ENCODE assay signal across 21 cellular contexts in genomic region chr5:84796399-84796798, GRCh38.
DNase-seq lines count a peak whose midpoint lies in the region; ATAC-seq, FAIRE-seq and TF ChIP-seq lines count a peak whose summit lies in the region.
"Had no signal": no experiment of that assay in that cellular context is flagged by ENCODE, and none has a peak within 500 bp of the region (broad histone marks: within the 10 kb centered on the region; RNA-seq: fewer than 3 reads in every experiment).

No MANE protein-coding gene starts in this region.

- peak overlapping the region; percentile 16 for H3K27ac Mint-ChIP-seq in nephron progenitor cell
- H3K27ac Mint-ChIP-seq in activated naive CD4-positive, alpha-beta T cell treated with anti-CD3 and anti-CD28 coated beads for 36 hours, result no peak overlapping the region
- H3K27ac Mint-ChIP-seq: B cell; CD4-positive, alpha-beta T cell; CD8-positive, alpha-beta T cell had no signal

- no peak for TF ChIP-seq CTCF in A549 (IDR thresholded peaks at IDR 0.05)
- TF ChIP-seq CTCF in IMR-90 (conservative IDR thresholded peaks at IDR 0.05; ENCODE audit: low read depth, low read length), result no peak
- no peak for TF ChIP-seq CTCF in nephron progenitor cell (IDR thresholded peaks at IDR 0.05)

- H3K9me1 ChIP-seq in IMR-90 (ENCODE audit: insufficient read depth, low read length), result no peaks in the 10 kb centered on the region

- H3K23ac ChIP-seq in IMR-90 (ENCODE audit: low read depth, low read length), result no peak overlapping the region

- H3K56ac ChIP-seq in IMR-90 (ENCODE audit: extremely low read depth, insufficient read depth, low read length), result no peak overlapping the region

- H2BK20ac ChIP-seq in IMR-90 (ENCODE audit: low read depth, low read length), result no peak overlapping the region

- H4K91ac ChIP-seq in IMR-90 (ENCODE audit: insufficient read depth, low read depth, low read length), result no peak overlapping the region

- H4K20me1 ChIP-seq in IMR-90 (ENCODE audit: insufficient read depth, low read length), result no peaks in the 10 kb centered on the region
- H4K20me1 ChIP-seq: BLaER1 treated with 17β-estradiol and CSF1 and Interleukin-3, amounts not matched to agents 10 nM and 100 nM had no signal

- ATAC-seq in A549, result no peak
- ATAC-seq in IMR-90 (ENCODE audit: low read depth), result no peak
- ATAC-seq: CD8-positive, alpha-beta T cell had no signal

- no peak for TF ChIP-seq RAD21 in A549 (conservative IDR thresholded peaks at IDR 0.05 in 1 of 2, IDR thresholded peaks at IDR 0.05 in 1 of 2)
- no peak for TF ChIP-seq RAD21 in IMR-90 (IDR thresholded peaks at IDR 0.05; ENCODE audit: low read length)

- TF ChIP-seq EP300 in A549 (IDR thresholded peaks at IDR 0.05), result no peak

- intact Hi-C loops in IMR-90 (cut with micrococcal nuclease), result no loop called here
- intact Hi-C loops in activated naive CD4-positive, alpha-beta T cell treated with anti-CD3 and anti-CD28 coated beads for 36 hours (cut with micrococcal nuclease), result no loop called here

- TF ChIP-seq POLR2A in A549 (IDR thresholded peaks at IDR 0.05; ENCODE audit: low read length) (no peak), IMR-90 (IDR thresholded peaks at IDR 0.05; ENCODE audit: low read depth, low read length) (no peak)

- H3K4me3 ChIP-seq in A549 (no peak overlapping the region), IMR-90 (ENCODE audit: insufficient read depth, low read depth, low read length) (no peak overlapping the region)
- H3K4me3 ChIP-seq: BLaER1 treated with 17β-estradiol and CSF1 and Interleukin-3, amounts not matched to agents 10 nM and 100 nM had no signal

- H3K27me3 ChIP-seq in IMR-90 (ENCODE audit: control insufficient read depth, insufficient read depth, low read length), result no peaks in the 10 kb centered on the region
- H3K27me3 ChIP-seq: BLaER1 treated with 17β-estradiol and CSF1 and Interleukin-3, amounts not matched to agents 10 nM and 100 nM had no signal

- H3K14ac ChIP-seq in IMR-90 (replicated peaks; ENCODE audit: low read depth, low read length), result no peak overlapping the region

- H3K4ac ChIP-seq in IMR-90 (ENCODE audit: low read depth, low read length), result no peak overlapping the region

- dilution Hi-C loops in IMR-90 (cut with HindIII; ENCODE audit: low sequenced_read_pairs, unreplicated experiment), result no loop called here

- no peak overlapping the region for H3K9ac ChIP-seq in IMR-90 (ENCODE audit: low read depth, low read length)
- H3K9ac ChIP-seq: BLaER1 treated with 17β-estradiol and CSF1 and Interleukin-3, amounts not matched to agents 10 nM and 100 nM had no signal

- H3K27me3 Mint-ChIP-seq in nephron progenitor cell (ENCODE audit: low read depth, poor library complexity), result no peaks in the 10 kb centered on the region
- H3K27me3 Mint-ChIP-seq in activated naive CD4-positive, alpha-beta T cell treated with anti-CD3 and anti-CD28 coated beads for 36 hours (ENCODE audit: low read depth), result no peaks in the 10 kb centered on the region
- H3K27me3 Mint-ChIP-seq: B cell; CD4-positive, alpha-beta T cell had no signal

- no peak overlapping the region for H2BK15ac ChIP-seq in IMR-90 (ENCODE audit: low read depth, low read length)

- H2BK5ac ChIP-seq in IMR-90 (ENCODE audit: low read depth, low read length, poor library complexity, severe bottlenecking), result no peak overlapping the region

- no peak for FAIRE-seq in A549 (lab: Jason Lieb, UNC)
- FAIRE-seq: A204.1, D721Med, G401.6, GM12891, GM19239 had no signal

- in situ Hi-C loops in IMR-90 (cut with MboI; ENCODE audit: low sequenced_read_pairs), result no loop called here

- H3K9me3 Mint-ChIP-seq in nephron progenitor cell, result no peaks in the 10 kb centered on the region
- H3K9me3 Mint-ChIP-seq in activated naive CD4-positive, alpha-beta T cell treated with anti-CD3 and anti-CD28 coated beads for 36 hours, result peaks cover 4% of the 10 kb centered on the region
- H3K9me3 Mint-ChIP-seq: CD4-positive, alpha-beta T cell; CD8-positive, alpha-beta T cell had no signal

- H2AK9ac ChIP-seq in IMR-90 (replicated peaks; ENCODE audit: low read depth, low read length, poor library complexity), result no peak overlapping the region

- WGBS in A549 (ENCODE audit: missing lambda C conversion rate), result 47% methylated on average over 8 of the region's 8 CpGs
- no CpG with 5 or more reads among the region's 8 CpGs for WGBS in IMR-90 (ENCODE audit: extremely low coverage in 2 of 2, insufficient read length in 1 of 2), 2 experiments

- H3K4me2 ChIP-seq in A549 (no peak overlapping the region), IMR-90 (ENCODE audit: low read depth, low read length) (no peak overlapping the region)
- H3K4me2 ChIP-seq: BLaER1 treated with 17β-estradiol and CSF1 and Interleukin-3, amounts not matched to agents 10 nM and 100 nM had no signal

- BruUV-seq in IMR-90 (replicated peaks; lab: Mats Ljungman, UMichigan), result no TSS peak

- H3K18ac ChIP-seq in IMR-90 (ENCODE audit: low read depth, low read length), result no peak overlapping the region

- H4K5ac ChIP-seq in IMR-90 (ENCODE audit: low read depth, low read length), result no peak overlapping the region

- H3K4me1 ChIP-seq in A549, result no peaks in the 10 kb centered on the region
- H3K4me1 ChIP-seq in IMR-90 (ENCODE audit: control insufficient read depth, insufficient read depth, low read length), result no peaks in the 10 kb centered on the region
- H3K4me1 ChIP-seq: Caco-2 had no signal

- H3K4me1 Mint-ChIP-seq in nephron progenitor cell, result no peaks in the 10 kb centered on the region
- H3K4me1 Mint-ChIP-seq in activated naive CD4-positive, alpha-beta T cell treated with anti-CD3 and anti-CD28 coated beads for 36 hours (ENCODE audit: low read depth), result no peaks in the 10 kb centered on the region
- H3K4me1 Mint-ChIP-seq: B cell had no signal

- H2AFZ ChIP-seq in IMR-90 (replicated peaks; ENCODE audit: low read length, poor library complexity), result no peak overlapping the region

- H3K9me3 ChIP-seq in A549 (no peaks in the 10 kb centered on the region), IMR-90 (ENCODE audit: control insufficient read depth, insufficient read depth, low read length) (no peaks in the 10 kb centered on the region)
- H3K9me3 ChIP-seq: BLaER1 treated with 17β-estradiol and CSF1 and Interleukin-3, amounts not matched to agents 10 nM and 100 nM; Caco-2 had no signal

- POLR2A ChIA-PET in A549 (lab: Yijun Ruan, JAX), result no interaction called here
- POLR2A ChIA-PET in IMR-90 (lab: Charles Lee; ENCODE audit: unreplicated experiment), result no interaction called here
- POLR2A ChIA-PET in HEK293T (lab: Yijun Ruan, JAX), result no interaction called here

- no peaks in the 10 kb centered on the region for H3K79me1 ChIP-seq in IMR-90 (ENCODE audit: low read depth in 1 of 2, low read length in 2 of 2)

- DNase-seq in A549 (ENCODE audit: low read depth in 1 of 2, low spot score in 1 of 2), result no peak
- no peak for DNase-seq in IMR-90
- DNase-seq in nephron progenitor cell, result no peak
- no peak for DNase-seq in activated naive CD4-positive, alpha-beta T cell treated with anti-CD3 and anti-CD28 coated beads for 36 hours
- DNase-seq in HEK293T (ENCODE audit: extremely low spot score), result no peak
- DNase-seq: 8988T; AML-193; Caco-2; Calu3; CD4-positive, alpha-beta T cell; CD8-positive, alpha-beta T cell; DMS79 treated with DMSO at 0.1 percent for 48 hours; GF-D8 had no signal

- H3K27ac ChIP-seq in A549, result no peak overlapping the region
- no peak overlapping the region for H3K27ac ChIP-seq in IMR-90 (ENCODE audit: insufficient read depth, low read length)
- H3K27ac ChIP-seq: BLaER1 treated with 17β-estradiol and CSF1 and Interleukin-3, amounts not matched to agents 10 nM and 100 nM; C4-2B had no signal

- no peaks in the 10 kb centered on the region for H3K36me3 Mint-ChIP-seq in nephron progenitor cell (ENCODE audit: low read depth)
- no peaks in the 10 kb centered on the region for H3K36me3 Mint-ChIP-seq in activated naive CD4-positive, alpha-beta T cell treated with anti-CD3 and anti-CD28 coated beads for 36 hours (ENCODE audit: low read depth)
- H3K36me3 Mint-ChIP-seq: CD8-positive, alpha-beta T cell had no signal

- no peak overlapping the region for H2BK120ac ChIP-seq in IMR-90 (ENCODE audit: low read depth, low read length)

- CTCF ChIA-PET in A549 (lab: Yijun Ruan, JAX), result no interaction called here
- CTCF ChIA-PET in IMR-90 (lab: Yijun Ruan, JAX), result interaction anchor here (0.6 kb wide), 1 partner anchor 391 kb away, joined by 3 read pairs; no protein-coding TSS in a partner anchor
- CTCF ChIA-PET in activated naive CD4-positive, alpha-beta T cell treated with anti-CD3 and anti-CD28 coated beads for 36 hours (lab: Charles Lee), result no interaction called here
- CTCF ChIA-PET in HEK293T (lab: Yijun Ruan, JAX), result no interaction called here

- no peaks in the 10 kb centered on the region for H3K36me3 ChIP-seq in IMR-90 (ENCODE audit: control insufficient read depth, insufficient read depth, low read length)
- H3K36me3 ChIP-seq: BLaER1 treated with 17β-estradiol and CSF1 and Interleukin-3, amounts not matched to agents 10 nM and 100 nM had no signal

- no peak overlapping the region for H2AK5ac ChIP-seq in IMR-90 (ENCODE audit: low read depth, low read length)

- H3K4me3 Mint-ChIP-seq in nephron progenitor cell, result no peak overlapping the region
- no peak overlapping the region for H3K4me3 Mint-ChIP-seq in activated naive CD4-positive, alpha-beta T cell treated with anti-CD3 and anti-CD28 coated beads for 36 hours
- H3K4me3 Mint-ChIP-seq: B cell; CD4-positive, alpha-beta T cell; CD8-positive, alpha-beta T cell had no signal

- H4K8ac ChIP-seq in IMR-90 (ENCODE audit: low read depth in 2 of 2, low read length in 2 of 2), result no peak overlapping the region

TF ChIP-seq in A549, 52 proteins besides CTCF, POLR2A, EP300 and RAD21:
- TF ChIP-seq SREBF2 (IDR thresholded peaks at IDR 0.05) (no peak), MAFK (IDR thresholded peaks at IDR 0.05; ENCODE audit: partially characterized antibody) (peak; percentile 43)

TF ChIP-seq in IMR-90, 13 proteins besides CTCF, POLR2A, EP300 and RAD21:
- TF ChIP-seq FOS (IDR thresholded peaks at IDR 0.05; ENCODE audit: low read depth, low read length), result no peak
- peak; percentile 65 for TF ChIP-seq MAFK (IDR thresholded peaks at IDR 0.05; ENCODE audit: low read depth, low read length)
- TF ChIP-seq CEBPB (IDR thresholded peaks at IDR 0.05; ENCODE audit: low read depth, low read length), result peak; percentile 40
TF ChIP-seq in IMR-90: peak in this region for 2.

TF ChIP-seq in HEK293T, 16 proteins besides CTCF, POLR2A, EP300 and RAD21 (continues in another document):
- TF ChIP-seq HDGF (IDR thresholded peaks at IDR 0.05; ENCODE audit: borderline replicate concordance) (no peak), L3MBTL2 (conservative IDR thresholded peaks at IDR 0.05) (no peak), FOXM1 (IDR thresholded peaks at IDR 0.05; ENCODE audit: borderline replicate concordance) (no peak), LEF1 (IDR thresholded peaks at IDR 0.05; ENCODE audit: borderline replicate concordance) (no peak), PKNOX1 (IDR thresholded peaks at IDR 0.05) (no peak)
